19 cellular contexts compared by ENCODE assay signal in genomic region chr11:9905562-9905961, GRCh38.
DNase-seq lines count a peak whose midpoint lies in the region; ATAC-seq, FAIRE-seq and TF ChIP-seq lines count a peak whose summit lies in the region.
"Had no signal": no experiment of that assay in that cellular context is flagged by ENCODE, and none has a peak within 500 bp of the region (broad histone marks: within the 10 kb centered on the region; RNA-seq: fewer than 3 reads in every experiment).

No MANE protein-coding gene starts in this region.

- DNase-seq in GM03348 (ENCODE audit: low spot score), result peak; percentile 10
- peak; percentile 96 for DNase-seq in SK-MEL-5 (ENCODE audit: low read depth, low spot score)
- no peak for DNase-seq in epithelial cell of prostate (ENCODE audit: low read depth, low spot score)
- no peak for DNase-seq in neural crest cell (ENCODE audit: low read depth, low spot score)
- no peak for DNase-seq in effector CD4-positive, alpha-beta T cell
- no peak for DNase-seq in T1000 (lab: John Stamatoyannopoulos, UW)
- DNase-seq in urothelium cell line (ENCODE audit: low spot score), result no peak
- DNase-seq: activated CD4-positive, alpha-beta T cell treated with anti-CD3 and anti-CD28 coated beads for 48 hours; activated T-cell treated with anti-CD3 and anti-CD28 coated beads, Interleukin-2, amount 50 U/mL, for 72 hours; adrenal gland; Kasumi-1; lower lobe of right lung; NCI-H1694 treated with DMSO at 0.1 percent for 48 hours; NCI-H526; right lobe of liver; stimulated activated naive B cell treated with anti-CD40 and anti-IgM and Interleukin-4, amounts not matched to agents 10 μg/mL and 1 μg/mL and 100 μg/mL, for 72 hours; T-helper 2 cell had no signal

- TF ChIP-seq CTCF in neural crest cell (conservative IDR thresholded peaks at IDR 0.05), result no peak

- peaks cover 33% of the 10 kb centered on the region for H3K4me1 Mint-ChIP-seq in neural crest cell
- H3K4me1 Mint-ChIP-seq: stimulated activated naive B cell treated with anti-CD40 and anti-IgM and Interleukin-4, amounts not matched to agents 10 μg/mL and 1 μg/mL and 100 μg/mL, for 72 hours had no signal

- H3K36me3 Mint-ChIP-seq in neural crest cell (ENCODE audit: low read depth), result no peaks in the 10 kb centered on the region
- H3K36me3 Mint-ChIP-seq: stimulated activated naive B cell treated with anti-CD40 and anti-IgM and Interleukin-4, amounts not matched to agents 10 μg/mL and 1 μg/mL and 100 μg/mL, for 72 hours had no signal

- peak overlapping the region; percentile 78 for H3K27ac ChIP-seq in epithelial cell of prostate
- H3K27ac ChIP-seq: lower lobe of right lung, right lobe of liver, RWPE1 had no signal

- ATAC-seq in GM19023 (IDR thresholded peaks at IDR 0.05; ENCODE audit: unreplicated experiment), result no peak
- ATAC-seq: activated T-cell treated with anti-CD3 and anti-CD28 coated beads, Interleukin-2, amount 50 U/mL, for 72 hours; lower lobe of right lung; stimulated activated naive B cell treated with anti-CD40 and anti-IgM and Interleukin-4, amounts not matched to agents 10 μg/mL and 1 μg/mL and 100 μg/mL, for 72 hours had no signal

- H3K9me3 Mint-ChIP-seq in neural crest cell, result no peaks in the 10 kb centered on the region
- H3K9me3 Mint-ChIP-seq: activated T-cell treated with anti-CD3 and anti-CD28 coated beads, Interleukin-2, amount 50 U/mL, for 72 hours; stimulated activated naive B cell treated with anti-CD40 and anti-IgM and Interleukin-4, amounts not matched to agents 10 μg/mL and 1 μg/mL and 100 μg/mL, for 72 hours had no signal

- no peaks in the 10 kb centered on the region for H3K27me3 Mint-ChIP-seq in neural crest cell (ENCODE audit: low read depth)
- H3K27me3 Mint-ChIP-seq: stimulated activated naive B cell treated with anti-CD40 and anti-IgM and Interleukin-4, amounts not matched to agents 10 μg/mL and 1 μg/mL and 100 μg/mL, for 72 hours had no signal

- peak overlapping the region; percentile 27 for H3K27ac Mint-ChIP-seq in neural crest cell (ENCODE audit: unreplicated experiment)
- H3K27ac Mint-ChIP-seq: activated T-cell treated with anti-CD3 and anti-CD28 coated beads, Interleukin-2, amount 50 U/mL, for 72 hours; stimulated activated naive B cell treated with anti-CD40 and anti-IgM and Interleukin-4, amounts not matched to agents 10 μg/mL and 1 μg/mL and 100 μg/mL, for 72 hours had no signal

- peak overlapping the region; percentile 21 for H3K4me3 Mint-ChIP-seq in neural crest cell
- H3K4me3 Mint-ChIP-seq: activated T-cell treated with anti-CD3 and anti-CD28 coated beads, Interleukin-2, amount 50 U/mL, for 72 hours; stimulated activated naive B cell treated with anti-CD40 and anti-IgM and Interleukin-4, amounts not matched to agents 10 μg/mL and 1 μg/mL and 100 μg/mL, for 72 hours had no signal

- no peak for FAIRE-seq in urothelium cell line (lab: Jason Lieb, UNC)

- in situ Hi-C loops in SK-MEL-5 (cut with HindIII; ENCODE audit: low pct_unique_long_range_greater_than_20kb, low sequenced_read_pairs), result no loop called here

Comparison
In these comparisons a context has a peak if more than half of its experiments do, and no peak if none do; other contexts are left out.
1. DNase-seq: peak in GM03348 (single experiment) and SK-MEL-5 (single experiment); none in epithelial cell of prostate (single experiment), neural crest cell (single experiment), effector CD4-positive, alpha-beta T cell (single experiment), T1000 (single experiment) and urothelium cell line (single experiment).